Comparison of ENCODE assay signal across 18 cellular contexts in genomic region chr3:60216462-60216861, GRCh38.
A peak's percentile ranks its signal among the peaks of the same experiment; 100 is the strongest.
DNase-seq lines count a peak whose midpoint lies in the region; ATAC-seq and TF ChIP-seq lines count a peak whose summit lies in the region.
"Had no signal": no experiment of that assay in that cellular context is flagged by ENCODE, and none has a peak within 500 bp of the region (broad histone marks: within the 10 kb centered on the region; RNA-seq: fewer than 3 reads in every experiment).

No MANE protein-coding gene starts in this region.

- intact Hi-C loops in activated CD4-positive, alpha-beta T cell treated with anti-CD3 and anti-CD28 coated beads, Interleukin-2, amount 10 ng/mL, durations not matched to agents 24 days and 14 days (cut with micrococcal nuclease): no loop called here

- H3K9me3 Mint-ChIP-seq in activated CD4-positive, alpha-beta T cell treated with anti-CD3 and anti-CD28 coated beads, Interleukin-2, amount 10 ng/mL, durations not matched to agents 24 days and 14 days: peaks cover 3% of the 10 kb centered on the region
- H3K9me3 Mint-ChIP-seq: CD8-positive, alpha-beta memory T cell; H9 had no signal

- ATAC-seq in GM21717 (IDR thresholded peaks at IDR 0.05; ENCODE audit: unreplicated experiment): no peak
- ATAC-seq: HepG2 had no signal

- no peaks in the 10 kb centered on the region for H3K36me3 ChIP-seq in hepatocyte (replicated peaks; ENCODE audit: insufficient read depth, low read depth)
- H3K36me3 ChIP-seq: BE2C had no signal

- no peaks in the 10 kb centered on the region for H4K20me1 ChIP-seq in hepatocyte (ENCODE audit: insufficient read depth, poor library complexity, severe bottlenecking)

- H3K4me2 ChIP-seq in hepatocyte: peak overlapping the region; percentile 31

- H3K4me3 ChIP-seq in hepatocyte: no peak overlapping the region

- no peaks in the 10 kb centered on the region for H3K27me3 Mint-ChIP-seq in activated CD4-positive, alpha-beta T cell treated with anti-CD3 and anti-CD28 coated beads, Interleukin-2, amount 10 ng/mL, durations not matched to agents 24 days and 14 days
- H3K27me3 Mint-ChIP-seq: CD8-positive, alpha-beta memory T cell had no signal

- H3K9me3 ChIP-seq in hepatocyte (ENCODE audit: low read depth): no peaks in the 10 kb centered on the region
- H3K9me3 ChIP-seq: BE2C had no signal

- TF ChIP-seq CTCF in hepatocyte (IDR thresholded peaks at IDR 0.05; ENCODE audit: poor library complexity): no peak

- no peak overlapping the region for H3K27ac ChIP-seq in hepatocyte

- peaks cover 2% of the 10 kb centered on the region for H3K36me3 Mint-ChIP-seq in activated CD4-positive, alpha-beta T cell treated with anti-CD3 and anti-CD28 coated beads, Interleukin-2, amount 10 ng/mL, durations not matched to agents 24 days and 14 days (ENCODE audit: low read depth)
- H3K36me3 Mint-ChIP-seq: CD4-positive, CD25-positive, alpha-beta regulatory T cell; CD8-positive, alpha-beta memory T cell had no signal

- peak overlapping the region; percentile 19 for H3K27ac Mint-ChIP-seq in activated CD4-positive, alpha-beta T cell treated with anti-CD3 and anti-CD28 coated beads, Interleukin-2, amount 10 ng/mL, durations not matched to agents 24 days and 14 days
- H3K27ac Mint-ChIP-seq: CD4-positive, CD25-positive, alpha-beta regulatory T cell; CD8-positive, alpha-beta memory T cell had no signal

- no peaks in the 10 kb centered on the region for H3K79me2 ChIP-seq in hepatocyte

- no peak overlapping the region for H2AFZ ChIP-seq in hepatocyte

- no peak for DNase-seq in activated CD4-positive, alpha-beta T cell treated with anti-CD3 and anti-CD28 coated beads, Interleukin-2, amount 10 ng/mL, durations not matched to agents 24 days and 14 days
- DNase-seq in activated CD4-positive, alpha-beta T cell treated with anti-CD3 and anti-CD28 coated beads, Interleukin-2, amount 50 U/mL, for 48 hours: no peak
- DNase-seq in SK-N-DZ (ENCODE audit: low spot score) (peak; percentile 2), hepatocyte (ENCODE audit: low spot score) (no peak), ureter (ENCODE audit: low spot score) (no peak), HuH-7 (ENCODE audit: low spot score) (no peak)
- DNase-seq: ACHN; BE2C; C1 segment of cervical spinal cord; CD4-positive, CD25-positive, alpha-beta regulatory T cell; CD8-positive, alpha-beta memory T cell; COR-L47; DMS79 treated with DMSO at 0.1 percent for 48 hours; GF-D8; GOT3; H9 had no signal

- H3K27me3 ChIP-seq in hepatocyte: no peaks in the 10 kb centered on the region
- H3K27me3 ChIP-seq: BE2C had no signal

- WGBS in hepatocyte (ENCODE audit: low lambda C conversion rate, missing lambda C conversion rate): 35% methylated on average over 1 of the region's 1 CpG

- peaks cover 9% of the 10 kb centered on the region for H3K4me1 ChIP-seq in hepatocyte (ENCODE audit: insufficient read depth)
- H3K4me1 ChIP-seq: BE2C had no signal

- H3K4me1 Mint-ChIP-seq in activated CD4-positive, alpha-beta T cell treated with anti-CD3 and anti-CD28 coated beads, Interleukin-2, amount 10 ng/mL, durations not matched to agents 24 days and 14 days: peaks cover 2% of the 10 kb centered on the region
- H3K4me1 Mint-ChIP-seq: CD8-positive, alpha-beta memory T cell had no signal

- H3K9me2 ChIP-seq in hepatocyte (replicated peaks; ENCODE audit: insufficient read depth): no peaks in the 10 kb centered on the region

- no peak overlapping the region for H3K4me3 Mint-ChIP-seq in activated CD4-positive, alpha-beta T cell treated with anti-CD3 and anti-CD28 coated beads, Interleukin-2, amount 10 ng/mL, durations not matched to agents 24 days and 14 days
- H3K4me3 Mint-ChIP-seq: CD4-positive, CD25-positive, alpha-beta regulatory T cell; CD8-positive, alpha-beta memory T cell; H9 had no signal
